Comparison of ENCODE assay signal across 19 cellular contexts in the genomic region with DNA sequence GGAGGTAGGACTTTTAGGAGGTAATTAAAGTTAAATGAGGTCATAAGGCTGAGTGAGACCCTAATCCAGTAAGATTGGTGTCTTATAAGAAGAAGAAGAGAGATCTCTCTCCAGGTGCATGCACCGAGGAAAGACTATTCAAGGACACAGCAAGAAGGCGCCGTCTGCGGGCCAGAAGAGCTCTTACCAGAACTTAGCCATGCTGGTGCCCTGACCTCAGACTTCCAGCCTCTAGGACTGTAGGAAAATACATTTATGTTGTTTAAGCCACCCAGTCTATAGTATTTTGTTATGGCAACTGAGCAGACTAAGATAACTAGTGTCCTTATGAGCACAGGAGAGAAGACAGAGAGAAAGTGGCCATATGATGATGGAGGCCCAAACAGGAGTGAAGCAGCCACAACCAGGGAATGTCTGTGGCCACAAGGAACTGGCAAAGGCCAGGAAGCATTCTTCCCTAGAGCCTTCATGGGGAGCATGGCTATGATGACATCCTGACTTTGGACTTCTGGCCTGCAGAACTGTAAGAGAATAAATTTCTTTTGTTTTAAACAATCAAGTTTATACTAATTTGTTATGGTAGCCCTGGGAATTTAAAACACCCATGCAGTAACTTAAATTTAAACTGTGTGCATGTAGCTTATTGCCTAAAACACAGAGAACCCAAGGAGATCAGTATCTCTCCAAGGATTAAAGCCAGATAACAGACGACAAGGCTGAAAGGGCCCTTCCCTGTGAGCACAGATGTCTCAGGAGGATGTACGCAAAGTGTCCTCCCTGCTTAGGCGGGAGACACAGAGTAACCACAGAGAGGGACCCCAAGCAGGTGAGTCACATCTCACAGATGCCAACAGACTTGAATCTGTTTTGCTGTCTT. TPM values are rescaled to one million over a fixed set of nuclear protein-coding genes. Genes with fewer than 3 reads are reported as not detected.
DNase-seq lines count a peak whose midpoint lies in the region; ATAC-seq and TF ChIP-seq lines count a peak whose summit lies in the region.
"Had no signal": no experiment of that assay in that cellular context is flagged by ENCODE, and none has a peak within 500 bp of the region (broad histone marks: within the 10 kb centered on the region; RNA-seq: fewer than 3 reads in every experiment).

No MANE protein-coding gene starts in this region.

- intact Hi-C loops in natural killer cell (cut with micrococcal nuclease), result no loop called here

- no peak overlapping the region for H3K27ac ChIP-seq in osteoblast (ENCODE audit: low read depth, low read length)
- H3K27ac ChIP-seq: SK-N-MC had no signal

- no peaks in the 10 kb centered on the region for H3K36me3 ChIP-seq in osteoblast (ENCODE audit: insufficient read depth, low read length)

- no peaks in the 10 kb centered on the region for H3K36me3 Mint-ChIP-seq in natural killer cell

- ATAC-seq in natural killer cell, result no peak
- ATAC-seq: Panc1 had no signal

- no peaks in the 10 kb centered on the region for H3K4me1 Mint-ChIP-seq in natural killer cell

- no peak for TF ChIP-seq CTCF in astrocyte of the cerebellum (IDR thresholded peaks at IDR 0.05; ENCODE audit: low read depth, low read length, missing control alignments)
- no peak for TF ChIP-seq CTCF in osteoblast (IDR thresholded peaks at IDR 0.05; ENCODE audit: extremely low read depth, low read depth, low read length)
- TF ChIP-seq CTCF in natural killer cell (IDR thresholded peaks at IDR 0.05), result no peak

- H3K4me3 ChIP-seq in Jurkat, Clone E6-1 (ENCODE audit: low read length), result no peak overlapping the region
- H3K4me3 ChIP-seq in astrocyte of the cerebellum (ENCODE audit: low read depth, low read length), result no peak overlapping the region
- no peak overlapping the region for H3K4me3 ChIP-seq in osteoblast (ENCODE audit: insufficient read depth, low read length)
- H3K4me3 ChIP-seq: SK-N-MC had no signal

- H3K9me3 Mint-ChIP-seq in natural killer cell, result no peaks in the 10 kb centered on the region
- H3K9me3 Mint-ChIP-seq: CD14-positive monocyte had no signal

- peaks cover 29 to 42% of the 10 kb centered on the region in 2 donors for H3K27me3 Mint-ChIP-seq in natural killer cell (ENCODE audit: low read depth in 2 of 2)

- no peaks in the 10 kb centered on the region for H3K27me3 ChIP-seq in osteoblast (ENCODE audit: insufficient read depth, low read length)

- no peak overlapping the region for H3K4me2 ChIP-seq in osteoblast (ENCODE audit: insufficient read depth, low read length)

- H3K9me3 ChIP-seq in osteoblast (ENCODE audit: low read depth, low read length), result no peaks in the 10 kb centered on the region

- H3K79me2 ChIP-seq in osteoblast (ENCODE audit: insufficient read depth, low read length), result no peaks in the 10 kb centered on the region

- H3K4me3 Mint-ChIP-seq in natural killer cell, result no peak overlapping the region
- H3K4me3 Mint-ChIP-seq: CD14-positive monocyte had no signal

- H2AFZ ChIP-seq in osteoblast (ENCODE audit: low read length), result no peak overlapping the region

- peak; percentile 19 for DNase-seq in NCI-H82 (lab: John Stamatoyannopoulos, UW)
- no peak for DNase-seq in NCI-H82 treated with DMSO at 0.1 percent for 48 hours (lab: John Stamatoyannopoulos, UW; ENCODE audit: unreplicated experiment)
- peak; percentile 80 for DNase-seq in Jurkat, Clone E6-1 (ENCODE audit: low read depth, low spot score)
- peak; percentile 36 for DNase-seq in astrocyte of the cerebellum (ENCODE audit: low read depth)
- DNase-seq in osteoblast (ENCODE audit: insufficient read length, low spot score, missing footprints), result peak; percentile 72
- DNase-seq in DMS153 treated with DMSO at 0.1 percent for 48 hours (lab: John Stamatoyannopoulos, UW; ENCODE audit: unreplicated experiment), result no peak
- no peak for DNase-seq in natural killer cell
- no peak for DNase-seq in GOT3 (lab: John Stamatoyannopoulos, UW)
- DNase-seq: 8988T, COR-L47, DMS153, Kasumi-1, NCI-H1105, NCI-H1694, NCI-H2107, Right ventricle myocardium superior had no signal

- H3K27ac Mint-ChIP-seq in natural killer cell, result no peak overlapping the region
- H3K27ac Mint-ChIP-seq: CD14-positive monocyte had no signal

- no peaks in the 10 kb centered on the region for H3K4me1 ChIP-seq in osteoblast (ENCODE audit: insufficient read depth, low read length)

- no peaks in the 10 kb centered on the region for H4K20me1 ChIP-seq in osteoblast (ENCODE audit: insufficient read depth, low read length)

- in situ Hi-C loops in astrocyte of the cerebellum (cut with HindIII; ENCODE audit: low sequenced_read_pairs), result no loop called here

RNA-seq across cellular contexts. Expression of a gene that starts 9.9 kb away (rescaled TPM):
- 11.6 TPM for polyA plus RNA-seq in Jurkat, Clone E6-1 (2012; ENCODE audit: insufficient read depth, insufficient read length)
- total RNA-seq in osteoblast (20.6 and 23.5 TPM in 2 replicates), natural killer cell (10 to 100 TPM; 27.4 to 34.0 (median 28.6) TPM)

Comparison
In these comparisons a context has a peak if more than half of its experiments do, and no peak if none do; other contexts are left out.
1. DNase-seq: peak in NCI-H82 (single experiment), Jurkat, Clone E6-1 (single experiment), astrocyte of the cerebellum (single experiment) and osteoblast (single experiment); none in NCI-H82 treated with DMSO at 0.1 percent for 48 hours (single experiment), DMS153 treated with DMSO at 0.1 percent for 48 hours (single experiment), natural killer cell (single experiment) and GOT3 (single experiment).